10 cellular contexts compared by ENCODE assay signal in the genomic region with DNA sequence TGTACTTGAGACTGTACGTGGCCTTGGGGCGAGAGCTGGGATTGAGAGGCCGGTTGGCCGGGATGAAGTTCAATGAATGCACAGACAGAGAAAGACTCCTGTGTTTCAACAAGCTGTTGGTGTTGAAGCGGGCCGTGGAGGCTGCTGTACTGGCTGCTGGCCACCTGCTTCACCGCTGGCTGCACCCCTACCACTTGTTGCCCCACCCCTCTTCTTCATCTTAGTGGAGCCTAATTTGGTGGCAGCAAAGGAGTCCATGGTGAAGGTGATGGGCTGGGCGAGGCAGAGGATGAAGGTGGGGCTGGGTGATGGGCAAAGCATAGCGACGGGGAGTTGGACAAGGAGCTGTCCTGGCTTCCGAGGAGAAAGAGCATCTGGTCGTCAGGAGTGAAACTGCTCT. TPM values are rescaled to one million over a fixed set of nuclear protein-coding genes. Genes with fewer than 3 reads are reported as not detected.
A peak's percentile ranks its signal among the peaks of the same experiment; 100 is the strongest.
DNase-seq lines count a peak whose midpoint lies in the region; ATAC-seq and TF ChIP-seq lines count a peak whose summit lies in the region.
"Had no signal": no experiment of that assay in that cellular context is flagged by ENCODE, and none has a peak within 500 bp of the region (broad histone marks: within the 10 kb centered on the region; RNA-seq: fewer than 3 reads in every experiment).

No MANE protein-coding gene starts in this region.

- no peak overlapping the region for H3K27ac Mint-ChIP-seq in activated naive CD4-positive, alpha-beta T cell treated with anti-CD3 and anti-CD28 coated beads for 36 hours
- no peak overlapping the region for H3K27ac Mint-ChIP-seq in stimulated activated effector memory CD8-positive, alpha-beta T cell treated with anti-CD3 and anti-CD28 coated beads, Interleukin-12 subunit alpha, Interleukin-12 subunit beta, amount 100 ng/mL, for 72 hours

- TF ChIP-seq CTCF in RWPE1 (conservative IDR thresholded peaks at IDR 0.05; ENCODE audit: low read depth) (no peak), hepatocyte (IDR thresholded peaks at IDR 0.05; ENCODE audit: poor library complexity) (no peak)

- POLR2A ChIA-PET in RWPE1 (lab: Yijun Ruan, JAX; ENCODE audit: low non-redundant PET), result interaction anchor here (0.7 to 2.0 kb wide), 2 partner anchors 77 to 318 kb away, joined by 6 to 9 read pairs; a partner anchor contains a TSS

- no peaks in the 10 kb centered on the region for H3K79me2 ChIP-seq in hepatocyte

- H3K36me3 Mint-ChIP-seq in activated naive CD4-positive, alpha-beta T cell treated with anti-CD3 and anti-CD28 coated beads for 36 hours (ENCODE audit: low read depth), result no peaks in the 10 kb centered on the region
- H3K36me3 Mint-ChIP-seq in stimulated activated effector memory CD8-positive, alpha-beta T cell treated with anti-CD3 and anti-CD28 coated beads, Interleukin-12 subunit alpha, Interleukin-12 subunit beta, amount 100 ng/mL, for 72 hours, result peaks cover 3% of the 10 kb centered on the region

- H3K4me3 ChIP-seq in hepatocyte, result no peak overlapping the region

- no peak for DNase-seq in activated naive CD4-positive, alpha-beta T cell treated with anti-CD3 and anti-CD28 coated beads for 36 hours
- no peak for DNase-seq in activated naive CD4-positive, alpha-beta T cell (lab: John Stamatoyannopoulos, UW)
- DNase-seq in RWPE1 (ENCODE audit: low spot score) (no peak), hepatocyte (ENCODE audit: low spot score) (no peak), NCI-H2029 (lab: John Stamatoyannopoulos, UW) (no peak), islet precursor cell (no peak), SIG-M5 treated with dmso at 0.1 percent for 504 hours (lab: John Stamatoyannopoulos, UW; ENCODE audit: unreplicated experiment) (no peak)
- DNase-seq in stimulated activated effector memory CD8-positive, alpha-beta T cell treated with anti-CD3 and anti-CD28 coated beads, Interleukin-12 subunit alpha, Interleukin-12 subunit beta, amount 100 ng/mL, for 72 hours (ENCODE audit: low spot score in 2 of 2), result no peak
- DNase-seq: activated CD8-positive, alpha-beta memory T cell treated with anti-CD3 and anti-CD28 coated beads, Interleukin-2, amount 50 U/mL, for 48 hours; NCI-H226 had no signal

- no peaks in the 10 kb centered on the region for H4K20me1 ChIP-seq in hepatocyte (ENCODE audit: insufficient read depth, poor library complexity, severe bottlenecking)

- no peak for ATAC-seq in stimulated activated effector memory CD8-positive, alpha-beta T cell treated with anti-CD3 and anti-CD28 coated beads, Interleukin-12 subunit alpha, Interleukin-12 subunit beta, amount 100 ng/mL, for 72 hours

- no peaks in the 10 kb centered on the region for H3K9me2 ChIP-seq in hepatocyte (replicated peaks; ENCODE audit: insufficient read depth)

- H3K27ac ChIP-seq in RWPE1 (peak overlapping the region; percentile 78), hepatocyte (no peak overlapping the region)

- CTCF ChIA-PET in activated naive CD4-positive, alpha-beta T cell treated with anti-CD3 and anti-CD28 coated beads for 36 hours (lab: Charles Lee), result interaction anchor here (0.7 to 1.2 kb wide), 2 partner anchors 8 to 138 kb away, joined by 3 to 5 read pairs; no protein-coding TSS in a partner anchor
- CTCF ChIA-PET in RWPE1 (lab: Yijun Ruan, JAX), result interaction anchor here (0.6 kb wide), 1 partner anchor 104 kb away, joined by 3 read pairs; no protein-coding TSS in a partner anchor

- peak overlapping the region; percentile 82 for H3K4me2 ChIP-seq in hepatocyte

- intact Hi-C loops in activated naive CD4-positive, alpha-beta T cell treated with anti-CD3 and anti-CD28 coated beads for 36 hours (cut with micrococcal nuclease), result no loop called here

- peaks cover 43% of the 10 kb centered on the region for H3K27me3 ChIP-seq in hepatocyte

- peak overlapping the region; percentile 40 for H3K4me3 Mint-ChIP-seq in activated naive CD4-positive, alpha-beta T cell treated with anti-CD3 and anti-CD28 coated beads for 36 hours
- H3K4me3 Mint-ChIP-seq in stimulated activated effector memory CD8-positive, alpha-beta T cell treated with anti-CD3 and anti-CD28 coated beads, Interleukin-12 subunit alpha, Interleukin-12 subunit beta, amount 100 ng/mL, for 72 hours, result peak overlapping the region; percentile 70

- H3K27me3 Mint-ChIP-seq in activated naive CD4-positive, alpha-beta T cell treated with anti-CD3 and anti-CD28 coated beads for 36 hours (ENCODE audit: low read depth), result peaks cover 71% of the 10 kb centered on the region

- H3K4me1 ChIP-seq in hepatocyte (ENCODE audit: insufficient read depth), result no peaks in the 10 kb centered on the region

- no peak overlapping the region for H2AFZ ChIP-seq in hepatocyte

- peaks cover 2% of the 10 kb centered on the region for H3K4me1 Mint-ChIP-seq in activated naive CD4-positive, alpha-beta T cell treated with anti-CD3 and anti-CD28 coated beads for 36 hours (ENCODE audit: low read depth)
- H3K4me1 Mint-ChIP-seq in stimulated activated effector memory CD8-positive, alpha-beta T cell treated with anti-CD3 and anti-CD28 coated beads, Interleukin-12 subunit alpha, Interleukin-12 subunit beta, amount 100 ng/mL, for 72 hours, result peaks cover 14% of the 10 kb centered on the region

- no peaks in the 10 kb centered on the region for H3K9me3 ChIP-seq in hepatocyte (ENCODE audit: low read depth)

- WGBS in hepatocyte (ENCODE audit: low lambda C conversion rate, missing lambda C conversion rate), result 94% methylated on average over 12 of the region's 12 CpGs

- H3K36me3 ChIP-seq in hepatocyte (replicated peaks; ENCODE audit: insufficient read depth, low read depth), result no peaks in the 10 kb centered on the region

- no peaks in the 10 kb centered on the region for H3K9me3 Mint-ChIP-seq in activated naive CD4-positive, alpha-beta T cell treated with anti-CD3 and anti-CD28 coated beads for 36 hours
- H3K9me3 Mint-ChIP-seq in stimulated activated effector memory CD8-positive, alpha-beta T cell treated with anti-CD3 and anti-CD28 coated beads, Interleukin-12 subunit alpha, Interleukin-12 subunit beta, amount 100 ng/mL, for 72 hours, result no peaks in the 10 kb centered on the region

RNA-seq across cellular contexts. Expression of a gene that starts 7.2 kb away (rescaled TPM):
- under 1 TPM; 0.74 to 0.88 TPM for total RNA-seq in activated naive CD4-positive, alpha-beta T cell treated with anti-CD3 and anti-CD28 coated beads for 36 hours
- total RNA-seq in hepatocyte, result 12.1 and 12.2 TPM in 2 replicates
- polyA plus RNA-seq in hepatocyte, result 7.4 and 8.0 TPM in 2 replicates

RNA-seq across cellular contexts. Expression of a gene that starts 34.2 kb away (rescaled TPM):
- total RNA-seq in activated naive CD4-positive, alpha-beta T cell treated with anti-CD3 and anti-CD28 coated beads for 36 hours, result 1 to 10 TPM; 3.5 TPM
- 3.1 and 4.3 TPM in 2 replicates for total RNA-seq in hepatocyte
- 3.1 and 3.5 TPM in 2 replicates for polyA plus RNA-seq in hepatocyte

RNA-seq across cellular contexts. Expression of a gene that starts 41.2 kb away (rescaled TPM):
- under 1 TPM in 1 of 2 experiments, not detected in 1; 0.12 TPM for total RNA-seq in activated naive CD4-positive, alpha-beta T cell treated with anti-CD3 and anti-CD28 coated beads for 36 hours
- 0.17 TPM in 1 of 2 replicates, not detected in the other for total RNA-seq in hepatocyte
- not detected in 2 replicates for polyA plus RNA-seq in hepatocyte

RNA-seq across cellular contexts. Expression of a gene that starts 49.1 kb away (rescaled TPM):
- total RNA-seq in activated naive CD4-positive, alpha-beta T cell treated with anti-CD3 and anti-CD28 coated beads for 36 hours, result 1 to 10 TPM; 2.7 to 3.8 TPM
- 14.7 and 24.4 TPM in 2 replicates for total RNA-seq in hepatocyte
- 7.6 and 7.8 TPM in 2 replicates for polyA plus RNA-seq in hepatocyte
